Comparison of ENCODE assay signal across 7 cellular contexts in genomic region chr12:110743571-110744093, GRCh38. TPM values are rescaled to one million over a fixed set of nuclear protein-coding genes. Genes with fewer than 3 reads are reported as not detected.
A peak's percentile ranks its signal among the peaks of the same experiment; 100 is the strongest.
DNase-seq lines count a peak whose midpoint lies in the region; ATAC-seq and TF ChIP-seq lines count a peak whose summit lies in the region.

No MANE protein-coding gene starts in this region.

- H3K27me3 ChIP-seq in Peyer's patch (no peaks in the 10 kb centered on the region), uterus (no peaks in the 10 kb centered on the region)
- no peaks in the 10 kb centered on the region for H3K27me3 ChIP-seq in effector memory CD4-positive, alpha-beta T cell (replicated peaks; ENCODE audit: control insufficient read depth, insufficient read depth, low read length, poor library complexity, severe bottlenecking)

- H3K36me3 ChIP-seq in Peyer's patch (no peaks in the 10 kb centered on the region), mucosa of descending colon (ENCODE audit: low read depth) (no peaks in the 10 kb centered on the region), uterus (no peaks in the 10 kb centered on the region)
- no peaks in the 10 kb centered on the region for H3K36me3 ChIP-seq in effector memory CD4-positive, alpha-beta T cell (ENCODE audit: control insufficient read depth, insufficient read depth, low read length)

- TF ChIP-seq CTCF in Peyer's patch (IDR thresholded peaks at IDR 0.05) (no peak), mucosa of descending colon (IDR thresholded peaks at IDR 0.05) (no peak), uterus (IDR thresholded peaks at IDR 0.05) (no peak)

- intact Hi-C loops in mucosa of descending colon (cut with DNase I, micrococcal nuclease) = no loop called here
- intact Hi-C loops in uterus (cut with DNase I; ENCODE audit: low total_unique reads) = no loop called here

- DNase-seq in HCEC 1CT (peak; percentile 18), Peyer's patch (peak; percentile 33 to 73 (median 70)), mucosa of descending colon (peak; percentile 73 to 75 (median 73)), uterus (peak; percentile 46 to 49), kidney glomerular epithelial cell (lab: John Stamatoyannopoulos, UW) (no peak)
- no peak for DNase-seq in effector memory CD4-positive, alpha-beta T cell
- DNase-seq in stimulated activated CD4-positive, alpha-beta T cell treated with anti-CD3 and anti-CD28 coated beads, Interleukin-2, amount 100 ng/mL, for 24 hours = no peak

- peak overlapping the region; percentile 92 to 95 (median 93) for H3K27ac ChIP-seq in Peyer's patch
- H3K27ac ChIP-seq in effector memory CD4-positive, alpha-beta T cell (ENCODE audit: insufficient read depth, low read length, poor library complexity, severe bottlenecking) = no peak overlapping the region
- H3K27ac ChIP-seq in uterus = peak overlapping the region; percentile 59 to 93

- peak overlapping the region in 3 of 4 donors; percentile 79 to 94 (median 93) for H3K4me3 ChIP-seq in Peyer's patch
- peak overlapping the region; percentile 94 for H3K4me3 ChIP-seq in effector memory CD4-positive, alpha-beta T cell (ENCODE audit: insufficient read depth, low read depth, low read length, poor library complexity, severe bottlenecking)
- H3K4me3 ChIP-seq in mucosa of descending colon = no peak overlapping the region
- H3K4me3 ChIP-seq in uterus = peak overlapping the region; percentile 68 to 86

- peak; percentile 14 for ATAC-seq in mucosa of descending colon

- H3K9me3 ChIP-seq in Peyer's patch (no peaks in the 10 kb centered on the region), mucosa of descending colon (no peaks in the 10 kb centered on the region), uterus (no peaks in the 10 kb centered on the region)
- no peaks in the 10 kb centered on the region for H3K9me3 ChIP-seq in effector memory CD4-positive, alpha-beta T cell (ENCODE audit: control insufficient read depth, low read length)

- H3K4me1 ChIP-seq in Peyer's patch = peaks cover 0 to 43% (median 8%) of the 10 kb centered on the region in 4 donors
- H3K4me1 ChIP-seq in effector memory CD4-positive, alpha-beta T cell (ENCODE audit: control insufficient read depth, insufficient read depth, low read length, poor library complexity, severe bottlenecking) = peaks cover 9% of the 10 kb centered on the region
- H3K4me1 ChIP-seq in mucosa of descending colon (ENCODE audit: low read depth) = peaks cover 31% of the 10 kb centered on the region
- H3K4me1 ChIP-seq in uterus = peaks cover 0 to 4% of the 10 kb centered on the region in 2 donors

- TF ChIP-seq POLR2A in Peyer's patch (IDR thresholded peaks at IDR 0.05) = no peak
- TF ChIP-seq POLR2A in uterus (IDR thresholded peaks at IDR 0.05) = no peak

RNA-seq across cellular contexts. Expression of gene PPP1CC, which starts 0.9 kb away (rescaled TPM):
- total RNA-seq in Peyer's patch (100 to 1,000 TPM; 174 to 361 (median 217) TPM), mucosa of descending colon (100 to 1,000 TPM; 145 to 171 (median 161) TPM), uterus (100 to 1,000 TPM; 110 to 224 (median 134) TPM)

RNA-seq across cellular contexts. Expression of gene HVCN1, which starts 54.7 kb away (rescaled TPM):
- total RNA-seq in Peyer's patch = 10 to 100 TPM in 1 of 4 donors, 1 to 10 TPM in 3; 2.6 to 16.5 (median 4.7) TPM
- total RNA-seq in mucosa of descending colon = 1 to 10 TPM; 1.6 to 5.6 (median 3.5) TPM
- total RNA-seq in uterus = 10 to 100 TPM in 3 of 4 donors, 1 to 10 TPM in 1; 3.8 to 18.1 (median 14.0) TPM

Comparison
In these comparisons a context has a peak if more than half of its experiments do, and no peak if none do; other contexts are left out.
1. DNase-seq: peak in HCEC 1CT (single experiment), Peyer's patch (3 of 3), mucosa of descending colon (3 of 3) and uterus (2 of 2); none in effector memory CD4-positive, alpha-beta T cell (0 of 3), stimulated activated CD4-positive, alpha-beta T cell treated with anti-CD3 and anti-CD28 coated beads, Interleukin-2, amount 100 ng/mL, for 24 hours (0 of 2) and kidney glomerular epithelial cell (single experiment).